In genomic region chr4:118823471-118823870, GRCh38 we compare ENCODE assay signal across 13 cellular contexts. TPM values are rescaled to one million over a fixed set of nuclear protein-coding genes. Genes with fewer than 3 reads are reported as not detected.
DNase-seq lines count a peak whose midpoint lies in the region; ATAC-seq and TF ChIP-seq lines count a peak whose summit lies in the region.
"Had no signal": no experiment of that assay in that cellular context is flagged by ENCODE, and none has a peak within 500 bp of the region (broad histone marks: within the 10 kb centered on the region; RNA-seq: fewer than 3 reads in every experiment).

No MANE protein-coding gene starts in this region.

- in situ Hi-C loops in gastrocnemius medialis (cut with MboI; ENCODE audit: low sequenced_read_pairs in 4 of 4), result no loop called here

- TF ChIP-seq POLR2A in gastrocnemius medialis (IDR thresholded peaks at IDR 0.05), result no peak

- H3K9me2 ChIP-seq in PC-9 (ENCODE audit: insufficient read depth), result no peaks in the 10 kb centered on the region

- H3K79me2 ChIP-seq in PC-9 (ENCODE audit: low read depth), result no peaks in the 10 kb centered on the region

- no peak for DNase-seq in Right ventricle myocardium inferior (ENCODE audit: missing footprints)
- DNase-seq in right cardiac atrium, result no peak
- peak; percentile 45 to 64 for DNase-seq in PC-9
- DNase-seq in glomerular visceral epithelial cell (ENCODE audit: extremely low spot score), result peak; percentile 18
- DNase-seq in upper lobe of right lung, result no peak
- no peak for DNase-seq in OCI-M1 (lab: John Stamatoyannopoulos, UW)
- no peak for DNase-seq in gastrocnemius medialis
- DNase-seq: activated CD8-positive, alpha-beta memory T cell treated with anti-CD3 and anti-CD28 coated beads, Interleukin-2, amount 50 U/mL, for 4 hours; effector CD4-positive, alpha-beta T cell; SIG-M5; spleen had no signal

- no peak overlapping the region for H3K4me3 ChIP-seq in right cardiac atrium (ENCODE audit: low read length)
- H3K4me3 ChIP-seq in PC-9, result no peak overlapping the region
- H3K4me3 ChIP-seq in upper lobe of right lung, result no peak overlapping the region
- no peak overlapping the region for H3K4me3 ChIP-seq in gastrocnemius medialis
- H3K4me3 ChIP-seq: spleen, tibial nerve had no signal

- ATAC-seq in Right ventricle myocardium inferior (peak; percentile 20), right cardiac atrium (no peak), upper lobe of right lung (peak; percentile 70), gastrocnemius medialis (no peak), HG02588 (IDR thresholded peaks at IDR 0.05; ENCODE audit: unreplicated experiment) (no peak)

- H3K9me3 ChIP-seq in right cardiac atrium (ENCODE audit: control insufficient read depth, low read length) (no peaks in the 10 kb centered on the region), PC-9 (ENCODE audit: insufficient read depth, low read depth) (no peaks in the 10 kb centered on the region), upper lobe of right lung (no peaks in the 10 kb centered on the region), gastrocnemius medialis (no peaks in the 10 kb centered on the region)
- H3K9me3 ChIP-seq: spleen, tibial nerve had no signal

- no peak overlapping the region for H3K4me2 ChIP-seq in PC-9

- no peaks in the 10 kb centered on the region for H3F3A ChIP-seq in PC-9 (ENCODE audit: insufficient read depth, low read depth)

- no peak overlapping the region for H2AFZ ChIP-seq in PC-9

- CTCF ChIA-PET in PC-9 (lab: Charles Lee), result no interaction called here

- H3K4me1 ChIP-seq in right cardiac atrium (ENCODE audit: control insufficient read depth, insufficient read depth, low read length) (peaks cover 6% of the 10 kb centered on the region), PC-9 (replicated peaks; ENCODE audit: insufficient read depth) (no peaks in the 10 kb centered on the region), upper lobe of right lung (peaks cover 14% of the 10 kb centered on the region), gastrocnemius medialis (peaks cover 0 to 4% of the 10 kb centered on the region in 2 donors)

- 32% methylated on average over 2 of the region's 2 CpGs for WGBS in right cardiac atrium

- H3K36me3 ChIP-seq in PC-9 (ENCODE audit: low read depth), result no peaks in the 10 kb centered on the region
- H3K36me3 ChIP-seq in upper lobe of right lung, result peaks cover 21% of the 10 kb centered on the region
- peaks cover 0 to 6% of the 10 kb centered on the region in 2 donors for H3K36me3 ChIP-seq in gastrocnemius medialis

- no peak for TF ChIP-seq CTCF in PC-9 (conservative IDR thresholded peaks at IDR 0.05)
- no peak for TF ChIP-seq CTCF in upper lobe of right lung (IDR thresholded peaks at IDR 0.05)
- no peak for TF ChIP-seq CTCF in gastrocnemius medialis (IDR thresholded peaks at IDR 0.05 in 4 of 5, conservative IDR thresholded peaks at IDR 0.05 in 1 of 5)

- H3K27ac ChIP-seq in right cardiac atrium (ENCODE audit: low read length) (no peak overlapping the region), PC-9 (no peak overlapping the region), upper lobe of right lung (no peak overlapping the region), gastrocnemius medialis (no peak overlapping the region)
- H3K27ac ChIP-seq: spleen, tibial nerve had no signal

- BruUV-seq in PC-9 (replicated peaks; lab: Mats Ljungman, UMichigan), result no TSS peak

- no peaks in the 10 kb centered on the region for H3K27me3 ChIP-seq in right cardiac atrium (ENCODE audit: control insufficient read depth, insufficient read depth)
- no peaks in the 10 kb centered on the region for H3K27me3 ChIP-seq in PC-9 (ENCODE audit: insufficient read depth, low read depth)
- no peaks in the 10 kb centered on the region for H3K27me3 ChIP-seq in upper lobe of right lung
- no peaks in the 10 kb centered on the region for H3K27me3 ChIP-seq in gastrocnemius medialis
- H3K27me3 ChIP-seq: spleen, tibial nerve had no signal

- H4K20me1 ChIP-seq in PC-9 (ENCODE audit: insufficient read depth), result no peaks in the 10 kb centered on the region

- intact Hi-C loops in Right ventricle myocardium inferior (cut with DNase I), result no loop called here
- intact Hi-C loops in right cardiac atrium (cut with DNase I), result no loop called here
- intact Hi-C loops in PC-9 (cut with micrococcal nuclease; ENCODE audit: unreplicated experiment), result no loop called here
- intact Hi-C loops in upper lobe of right lung (cut with DNase I), result no loop called here
- intact Hi-C loops in gastrocnemius medialis (cut with DNase I; ENCODE audit: low total_unique reads), result no loop called here

- POLR2A ChIA-PET in PC-9 (lab: Charles Lee; ENCODE audit: unreplicated experiment), result no interaction called here

RNA-seq across cellular contexts. Expression of gene SEC24D, which starts 12.5 kb away (rescaled TPM):
- 12.2 TPM for total RNA-seq in Right ventricle myocardium inferior
- total RNA-seq in right cardiac atrium, result 10 to 100 TPM; 13.8 to 37.1 (median 20.9) TPM
- 7.3 TPM for polyA plus RNA-seq in right cardiac atrium
- total RNA-seq in PC-9 (2021), result 10.2 and 17.3 TPM in 2 replicates
- 48.1 TPM for total RNA-seq in upper lobe of right lung
- 10 to 100 TPM in 3 of 4 donors, 1 to 10 TPM in 1; 8.9 to 16.2 (median 10.4) TPM for total RNA-seq in gastrocnemius medialis

Comparison
In these comparisons a context has a peak if more than half of its experiments do, and no peak if none do; other contexts are left out.
1. ATAC-seq: peak in Right ventricle myocardium inferior (single experiment) and upper lobe of right lung (single experiment); none in right cardiac atrium (0 of 2), gastrocnemius medialis (0 of 2) and HG02588 (single experiment).
2. DNase-seq: peak in PC-9 (2 of 2) and glomerular visceral epithelial cell (single experiment); none in Right ventricle myocardium inferior (single experiment), right cardiac atrium (0 of 3), upper lobe of right lung (single experiment), OCI-M1 (single experiment) and gastrocnemius medialis (0 of 2).